24 cellular contexts compared by ENCODE assay signal in the genomic region with DNA sequence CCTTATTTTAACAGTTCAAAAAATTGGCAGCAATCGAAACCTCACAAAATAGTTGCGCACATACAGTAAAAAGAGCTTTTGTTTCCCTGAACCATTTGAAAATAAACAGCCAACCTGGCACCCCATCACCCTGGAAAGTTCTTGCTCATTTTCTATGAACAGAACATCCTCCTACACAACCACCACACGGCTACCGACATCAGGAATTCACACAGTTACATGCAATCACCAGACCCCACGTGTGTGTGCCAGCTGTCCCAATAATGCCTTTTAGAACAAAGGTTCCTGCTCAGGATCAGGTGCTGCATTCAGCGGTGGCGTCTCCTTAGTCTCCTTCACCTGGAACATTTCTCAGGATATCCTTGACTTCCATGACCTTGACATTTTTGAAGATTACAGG.
"Had no signal": no experiment of that assay in that cellular context is flagged by ENCODE, and none has a peak within 500 bp of the region (broad histone marks: within the 10 kb centered on the region; RNA-seq: fewer than 3 reads in every experiment).

No MANE protein-coding gene starts in this region.

- H3K9me3 Mint-ChIP-seq: activated CD4-positive, alpha-beta memory T cell treated with anti-CD3 and anti-CD28 coated beads for 36 hours; nephron; stimulated activated effector memory CD8-positive, alpha-beta T cell treated with anti-CD3 and anti-CD28 coated beads, Interleukin-12 subunit alpha, Interleukin-12 subunit beta, amount 100 ng/mL, for 72 hours; stimulated activated naive CD8-positive, alpha-beta T cell treated with anti-CD3 and anti-CD28 coated beads, Interleukin-15, Interleukin-2, amounts not matched to agents 100 ng/mL and 50 ng/mL, for 24 hours had no signal

- DNase-seq: activated CD4-positive, alpha-beta memory T cell treated with anti-CD3 and anti-CD28 coated beads for 36 hours; activated CD4-positive, alpha-beta T cell treated with anti-CD3 and anti-CD28 coated beads for 4 hours; activated T-cell treated with anti-CD3 and anti-CD28 coated beads, Interleukin-2, amount 50 U/mL, for 1 hour; amygdala; central memory CD4-positive, alpha-beta T cell; endodermal cell; esophagus squamous epithelium; foreskin melanocyte; left ventricle myocardium inferior; mammary epithelial cell; retina; sigmoid colon; small intestine; stimulated activated CD4-positive, alpha-beta T cell treated with anti-CD3 and anti-CD28 coated beads, Interleukin-4, amount 100 ng/mL, for 24 hours; T-helper 1 cell; T-helper 9 cell; trophoblast cell had no signal

- H3K27me3 ChIP-seq: breast epithelium, esophagus squamous epithelium, sigmoid colon had no signal

- H3K9me3 ChIP-seq: breast epithelium, esophagus squamous epithelium, left ventricle myocardium inferior, prostate gland, sigmoid colon, thoracic aorta had no signal

- ATAC-seq: stimulated activated effector memory CD8-positive, alpha-beta T cell treated with anti-CD3 and anti-CD28 coated beads, Interleukin-12 subunit alpha, Interleukin-12 subunit beta, amount 100 ng/mL, for 72 hours had no signal

- H3K27ac Mint-ChIP-seq: activated CD4-positive, alpha-beta memory T cell treated with anti-CD3 and anti-CD28 coated beads for 36 hours; endodermal cell; nephron had no signal

- H3K27ac ChIP-seq: breast epithelium, esophagus squamous epithelium, left ventricle myocardium inferior, prostate gland, sigmoid colon, thoracic aorta, VCaP had no signal

- H3K36me3 Mint-ChIP-seq: activated CD4-positive, alpha-beta memory T cell treated with anti-CD3 and anti-CD28 coated beads for 36 hours; stimulated activated effector memory CD8-positive, alpha-beta T cell treated with anti-CD3 and anti-CD28 coated beads, Interleukin-12 subunit alpha, Interleukin-12 subunit beta, amount 100 ng/mL, for 72 hours had no signal

- H3K4me1 Mint-ChIP-seq: endodermal cell had no signal

- H3K4me1 ChIP-seq: breast epithelium, esophagus squamous epithelium, left ventricle myocardium inferior, prostate gland, sigmoid colon had no signal

- H3K4me3 ChIP-seq: breast epithelium, esophagus squamous epithelium, left ventricle myocardium inferior, prostate gland, sigmoid colon, thoracic aorta had no signal

- H3K36me3 ChIP-seq: breast epithelium, esophagus squamous epithelium, left ventricle myocardium inferior, prostate gland, sigmoid colon, thoracic aorta had no signal

- H3K4me3 Mint-ChIP-seq: activated CD4-positive, alpha-beta memory T cell treated with anti-CD3 and anti-CD28 coated beads for 36 hours; endodermal cell; nephron; stimulated activated effector memory CD8-positive, alpha-beta T cell treated with anti-CD3 and anti-CD28 coated beads, Interleukin-12 subunit alpha, Interleukin-12 subunit beta, amount 100 ng/mL, for 72 hours had no signal
